In the genomic region with DNA sequence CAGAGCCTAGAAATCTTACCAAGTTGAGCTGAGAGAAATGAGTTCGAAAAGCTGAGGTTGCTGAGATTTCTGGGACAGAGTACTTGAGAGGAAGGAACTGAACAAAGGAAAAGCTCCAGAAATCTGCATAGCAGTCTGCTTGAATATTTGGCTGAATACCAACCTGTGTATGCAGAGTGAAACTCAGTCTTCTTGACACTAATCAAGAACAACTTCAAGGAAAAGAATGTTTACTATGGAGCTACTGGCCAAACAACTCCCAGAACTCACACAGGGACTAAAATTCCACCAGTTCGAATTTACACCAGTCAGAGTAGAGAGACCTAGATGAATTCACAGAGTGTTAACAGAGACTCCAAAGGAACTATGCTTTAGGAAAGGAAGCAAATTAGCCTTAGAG, we compare ENCODE assay signal across 14 cellular contexts.
DNase-seq lines count a peak whose midpoint lies in the region; ATAC-seq and TF ChIP-seq lines count a peak whose summit lies in the region.
"Had no signal": no experiment of that assay in that cellular context is flagged by ENCODE, and none has a peak within 500 bp of the region (broad histone marks: within the 10 kb centered on the region; RNA-seq: fewer than 3 reads in every experiment).

No MANE protein-coding gene starts in this region.

- TF ChIP-seq CTCF in osteocyte (IDR thresholded peaks at IDR 0.05), result no peak

- no peaks in the 10 kb centered on the region for H3K9me3 Mint-ChIP-seq in osteocyte (ENCODE audit: unreplicated experiment)
- no peaks in the 10 kb centered on the region for H3K9me3 Mint-ChIP-seq in stimulated activated naive B cell treated with anti-CD40 and anti-IgM and Interleukin-4, amounts not matched to agents 10 μg/mL and 1 μg/mL and 100 μg/mL, for 72 hours

- peak overlapping the region; percentile 45 for H3K27ac Mint-ChIP-seq in osteocyte (ENCODE audit: unreplicated experiment)
- H3K27ac Mint-ChIP-seq in stimulated activated naive B cell treated with anti-CD40 and anti-IgM and Interleukin-4, amounts not matched to agents 10 μg/mL and 1 μg/mL and 100 μg/mL, for 72 hours, result no peak overlapping the region

- H3K27me3 Mint-ChIP-seq in osteocyte (ENCODE audit: unreplicated experiment), result no peaks in the 10 kb centered on the region
- no peaks in the 10 kb centered on the region for H3K27me3 Mint-ChIP-seq in stimulated activated naive B cell treated with anti-CD40 and anti-IgM and Interleukin-4, amounts not matched to agents 10 μg/mL and 1 μg/mL and 100 μg/mL, for 72 hours

- no peak overlapping the region for H3K4me3 Mint-ChIP-seq in osteocyte (ENCODE audit: unreplicated experiment)
- H3K4me3 Mint-ChIP-seq in stimulated activated naive B cell treated with anti-CD40 and anti-IgM and Interleukin-4, amounts not matched to agents 10 μg/mL and 1 μg/mL and 100 μg/mL, for 72 hours, result no peak overlapping the region

- ATAC-seq in GM19455 (IDR thresholded peaks at IDR 0.05; ENCODE audit: unreplicated experiment) (no peak), HG03354 (IDR thresholded peaks at IDR 0.05; ENCODE audit: poor library complexity, severe bottlenecking, unreplicated experiment) (no peak)
- no peak for ATAC-seq in stimulated activated naive B cell treated with anti-CD40 and anti-IgM and Interleukin-4, amounts not matched to agents 10 μg/mL and 1 μg/mL and 100 μg/mL, for 72 hours (replicated peaks)

- DNase-seq in EH (ENCODE audit: low read depth), result peak; percentile 68
- DNase-seq in amniotic epithelial cell (ENCODE audit: low read depth), result peak; percentile 65
- DNase-seq in globus pallidus (ENCODE audit: low spot score), result peak; percentile 7
- DNase-seq in osteocyte (ENCODE audit: extremely low spot score, unreplicated experiment), result no peak
- no peak for DNase-seq in NCI-H526 treated with DMSO at 0.1 percent for 48 hours (lab: John Stamatoyannopoulos, UW)
- DNase-seq in stimulated activated naive B cell treated with anti-CD40 and anti-IgM and Interleukin-4, amounts not matched to agents 10 μg/mL and 1 μg/mL and 100 μg/mL, for 72 hours, result no peak
- DNase-seq: activated CD8-positive, alpha-beta memory T cell treated with anti-CD3 and anti-CD28 coated beads for 24 hours; anterior cingulate cortex; H7; head of caudate nucleus; NCI-H82; SW 1271 had no signal

- H3K36me3 Mint-ChIP-seq in osteocyte (ENCODE audit: unreplicated experiment), result peaks cover 21% of the 10 kb centered on the region
- peaks cover 33 to 47% of the 10 kb centered on the region in 2 donors for H3K36me3 Mint-ChIP-seq in stimulated activated naive B cell treated with anti-CD40 and anti-IgM and Interleukin-4, amounts not matched to agents 10 μg/mL and 1 μg/mL and 100 μg/mL, for 72 hours

- H3K4me1 Mint-ChIP-seq in osteocyte (ENCODE audit: unreplicated experiment), result peaks cover 7% of the 10 kb centered on the region
- H3K4me1 Mint-ChIP-seq in stimulated activated naive B cell treated with anti-CD40 and anti-IgM and Interleukin-4, amounts not matched to agents 10 μg/mL and 1 μg/mL and 100 μg/mL, for 72 hours, result peaks cover 0 to 6% of the 10 kb centered on the region in 2 donors

Comparison
In these comparisons a context has a peak if more than half of its experiments do, and no peak if none do; other contexts are left out.
1. DNase-seq: peak in EH (single experiment), amniotic epithelial cell (single experiment) and globus pallidus (single experiment); none in osteocyte (single experiment), NCI-H526 treated with DMSO at 0.1 percent for 48 hours (single experiment) and stimulated activated naive B cell treated with anti-CD40 and anti-IgM and Interleukin-4, amounts not matched to agents 10 μg/mL and 1 μg/mL and 100 μg/mL, for 72 hours (single experiment).